In genomic region chr10:112082134-112082533, GRCh38 we compare ENCODE assay signal across 16 cellular contexts.
DNase-seq lines count a peak whose midpoint lies in the region; ATAC-seq and TF ChIP-seq lines count a peak whose summit lies in the region.
"Had no signal": no experiment of that assay in that cellular context is flagged by ENCODE, and none has a peak within 500 bp of the region (broad histone marks: within the 10 kb centered on the region; RNA-seq: fewer than 3 reads in every experiment).

No MANE protein-coding gene starts in this region.

- no peak for TF ChIP-seq CTCF in mesothelial cell of epicardium (IDR thresholded peaks at IDR 0.05; ENCODE audit: unreplicated experiment)
- no peak for TF ChIP-seq CTCF in omental fat pad (IDR thresholded peaks at IDR 0.05)

- no peak for ATAC-seq in omental fat pad (ENCODE audit: low FRiP score)
- ATAC-seq: K562 had no signal

- H3K27ac Mint-ChIP-seq in mesothelial cell of epicardium: peak overlapping the region; percentile 57
- H3K27ac Mint-ChIP-seq: activated CD4-positive, alpha-beta T cell treated with anti-CD3 and anti-CD28 coated beads, Interleukin-2, amount 10 ng/mL, durations not matched to agents 7 days and 5 days had no signal

- H3K4me1 Mint-ChIP-seq in mesothelial cell of epicardium: peaks cover 20% of the 10 kb centered on the region
- H3K4me1 Mint-ChIP-seq: activated CD4-positive, alpha-beta T cell treated with anti-CD3 and anti-CD28 coated beads, Interleukin-2, amount 10 ng/mL, durations not matched to agents 7 days and 5 days had no signal

- DNase-seq in COR-L47 (lab: John Stamatoyannopoulos, UW) (peak; percentile 54), M059J (ENCODE audit: low read depth) (peak; percentile 11), cerebellar cortex (ENCODE audit: low spot score) (peak; percentile 48), mesothelial cell of epicardium (ENCODE audit: low spot score in 2 of 2, unreplicated experiment in 2 of 2) (peak in 1 of 2 experiments; percentile 43), GF-D8 (lab: John Stamatoyannopoulos, UW) (no peak), NCI-H345 treated with DMSO at 0.1 percent for 48 hours (lab: John Stamatoyannopoulos, UW; ENCODE audit: unreplicated experiment) (no peak), omental fat pad (ENCODE audit: low spot score) (no peak)
- DNase-seq: activated CD4-positive, alpha-beta T cell treated with anti-CD3 and anti-CD28 coated beads, Interleukin-2, amount 10 ng/mL, durations not matched to agents 7 days and 5 days; activated naive CD4-positive, alpha-beta T cell treated with anti-CD3 and anti-CD28 coated beads, Interleukin-2, amount 50 U/mL, for 16 hours; islet precursor cell; NCI-H1092 treated with DMSO at 0.1 percent for 48 hours; NCI-H510A treated with DMSO at 0.1 percent for 48 hours; PC-9; stimulated activated CD4-positive, alpha-beta T cell treated with anti-CD3 and anti-CD28 coated beads, Interleukin-4, amount 100 ng/mL, for 4 hours had no signal

- no peaks in the 10 kb centered on the region for H3K9me3 Mint-ChIP-seq in mesothelial cell of epicardium
- H3K9me3 Mint-ChIP-seq: activated CD4-positive, alpha-beta T cell treated with anti-CD3 and anti-CD28 coated beads, Interleukin-2, amount 10 ng/mL, durations not matched to agents 7 days and 5 days had no signal

- no peak overlapping the region for H3K4me3 Mint-ChIP-seq in mesothelial cell of epicardium
- H3K4me3 Mint-ChIP-seq: activated CD4-positive, alpha-beta T cell treated with anti-CD3 and anti-CD28 coated beads, Interleukin-2, amount 10 ng/mL, durations not matched to agents 7 days and 5 days; brain had no signal

- peaks cover 19% of the 10 kb centered on the region for H3K27me3 Mint-ChIP-seq in mesothelial cell of epicardium (ENCODE audit: low read depth)
- H3K27me3 Mint-ChIP-seq: brain had no signal

- H3K36me3 Mint-ChIP-seq in mesothelial cell of epicardium: no peaks in the 10 kb centered on the region
- H3K36me3 Mint-ChIP-seq: brain had no signal

Comparison
In these comparisons a context has a peak if more than half of its experiments do, and no peak if none do; other contexts are left out.
1. DNase-seq: peak in COR-L47 (single experiment), M059J (single experiment) and cerebellar cortex (single experiment); none in GF-D8 (single experiment), NCI-H345 treated with DMSO at 0.1 percent for 48 hours (single experiment) and omental fat pad (single experiment).